In the genomic region with DNA sequence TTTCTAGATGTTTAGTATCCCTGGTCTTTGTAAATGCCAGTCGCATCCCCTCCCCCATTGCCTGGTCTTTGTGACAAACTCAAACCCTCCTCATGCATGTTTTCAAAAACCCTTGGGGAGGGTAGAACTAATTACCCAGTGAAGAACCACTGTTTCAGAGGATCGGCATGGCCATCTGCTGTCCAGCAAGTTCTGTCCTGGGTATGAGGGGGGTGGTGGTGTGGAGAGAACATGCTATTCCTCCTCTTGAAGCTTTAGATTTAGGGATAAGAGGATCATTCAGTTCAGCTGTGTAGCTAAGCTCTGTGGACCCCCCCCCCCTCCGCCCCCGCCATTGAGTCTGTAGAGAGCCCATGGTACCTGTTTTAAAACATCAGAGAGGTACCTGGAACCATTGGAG, we compare ENCODE assay signal across 17 cellular contexts. TPM values are rescaled to one million over a fixed set of nuclear protein-coding genes. Genes with fewer than 3 reads are reported as not detected.
DNase-seq lines count a peak whose midpoint lies in the region; ATAC-seq and TF ChIP-seq lines count a peak whose summit lies in the region.
"Had no signal": no experiment of that assay in that cellular context is flagged by ENCODE, and none has a peak within 500 bp of the region (broad histone marks: within the 10 kb centered on the region; RNA-seq: fewer than 3 reads in every experiment).

No MANE protein-coding gene starts in this region.

- no peak overlapping the region for H3K56ac ChIP-seq in mesendoderm (ENCODE audit: low read length)

- no peak overlapping the region for H3K4ac ChIP-seq in mesendoderm (ENCODE audit: low read depth, low read length)

- H3K4me3 ChIP-seq in CD4-positive, alpha-beta memory T cell (ENCODE audit: low read length in 2 of 2), result no peak overlapping the region
- H3K4me3 ChIP-seq in PC-9, result no peak overlapping the region
- no peak overlapping the region for H3K4me3 ChIP-seq in mesendoderm (ENCODE audit: low read length)
- H3K4me3 ChIP-seq: K562, SJCRH30 had no signal

- H3K4me1 ChIP-seq in CD4-positive, alpha-beta memory T cell (ENCODE audit: insufficient read depth, low read length), result peaks cover 67% of the 10 kb centered on the region
- H3K4me1 ChIP-seq in PC-9 (replicated peaks; ENCODE audit: insufficient read depth), result peaks cover 11% of the 10 kb centered on the region
- H3K4me1 ChIP-seq in mesendoderm (ENCODE audit: control insufficient read depth, low read depth, low read length), result peaks cover 2% of the 10 kb centered on the region
- H3K4me1 ChIP-seq: SJCRH30 had no signal

- no peak overlapping the region for H3K23ac ChIP-seq in mesendoderm (ENCODE audit: low read length)

- no peak overlapping the region for H2BK5ac ChIP-seq in mesendoderm (ENCODE audit: low read length)

- no peak overlapping the region for H2BK15ac ChIP-seq in mesendoderm (replicated peaks; ENCODE audit: low read depth)

- POLR2A ChIA-PET in CD4-positive, alpha-beta memory T cell (lab: Charles Lee; ENCODE audit: partially characterized antibody), result interaction anchor here (1.1 kb wide), 1 partner anchor 58 kb away, joined by 3 read pairs; no protein-coding TSS in a partner anchor
- POLR2A ChIA-PET in PC-9 (lab: Charles Lee; ENCODE audit: unreplicated experiment), result no interaction called here
- POLR2A ChIA-PET in naive thymus-derived CD8-positive, alpha-beta T cell (lab: Charles Lee), result interaction anchor here (0.6 to 2.0 kb wide), 3 partner anchors 77 to 175 kb away, joined by 3 to 6 read pairs (median 4); partner anchors contain the start of gene MAPK14

- no peak for TF ChIP-seq CTCF in PC-9 (conservative IDR thresholded peaks at IDR 0.05)

- no peaks in the 10 kb centered on the region for H3K9me2 ChIP-seq in PC-9 (ENCODE audit: insufficient read depth)

- H3K9me3 Mint-ChIP-seq in T-helper 2 cell treated with Interferon-gamma antibody and Interleukin-4, amounts not matched to agents 5 μg/mL and 100 μg/mL, for 36 hours, result peaks cover 6% of the 10 kb centered on the region
- H3K9me3 Mint-ChIP-seq in CD4-positive, alpha-beta memory T cell, result no peaks in the 10 kb centered on the region
- H3K9me3 Mint-ChIP-seq in naive thymus-derived CD8-positive, alpha-beta T cell, result no peaks in the 10 kb centered on the region

- peaks cover 74% of the 10 kb centered on the region for H3K79me2 ChIP-seq in PC-9 (ENCODE audit: low read depth)
- peaks cover 44% of the 10 kb centered on the region for H3K79me2 ChIP-seq in mesendoderm (ENCODE audit: control insufficient read depth, insufficient read depth, low read length)

- H3K4me3 Mint-ChIP-seq in T-helper 2 cell treated with Interferon-gamma antibody and Interleukin-4, amounts not matched to agents 5 μg/mL and 100 μg/mL, for 36 hours, result peak overlapping the region; percentile 16
- H3K4me3 Mint-ChIP-seq in CD4-positive, alpha-beta memory T cell, result peak overlapping the region in 7 of 8 donors; percentile 31 to 77 (median 70)
- peak overlapping the region in 9 of 10 donors; percentile 31 to 85 (median 71) for H3K4me3 Mint-ChIP-seq in naive thymus-derived CD8-positive, alpha-beta T cell
- H3K4me3 Mint-ChIP-seq: B cell had no signal

- no peak for DNase-seq in T-helper 2 cell treated with Interferon-gamma antibody and Interleukin-4, amounts not matched to agents 5 μg/mL and 100 μg/mL, for 36 hours (ENCODE audit: low spot score)
- DNase-seq in T-helper 2 cell (no peak), PC-9 (no peak), mesendoderm (no peak)
- no peak for DNase-seq in CD4-positive, alpha-beta memory T cell
- DNase-seq in naive thymus-derived CD8-positive, alpha-beta T cell, result no peak
- DNase-seq: MV-4-11, NCI-H187, NCI-H2227 treated with DMSO at 0.1 percent for 48 hours, NCI-H510A treated with DMSO at 0.1 percent for 48 hours, NCI-H774, SJCRH30 had no signal

- no peaks in the 10 kb centered on the region for H3K27me3 ChIP-seq in CD4-positive, alpha-beta memory T cell (ENCODE audit: insufficient read depth, low read length)
- H3K27me3 ChIP-seq in PC-9 (ENCODE audit: insufficient read depth, low read depth), result no peaks in the 10 kb centered on the region
- no peaks in the 10 kb centered on the region for H3K27me3 ChIP-seq in mesendoderm (ENCODE audit: insufficient read depth, low read length, poor library complexity)
- H3K27me3 ChIP-seq: SJCRH30 had no signal

- intact Hi-C loops in CD4-positive, alpha-beta memory T cell (cut with micrococcal nuclease), result no loop called here
- intact Hi-C loops in PC-9 (cut with micrococcal nuclease; ENCODE audit: unreplicated experiment), result no loop called here

- WGBS in mesendoderm (ENCODE audit: extremely low coverage, insufficient coverage, low lambda C conversion rate), result no CpG with 5 or more reads among the region's 4 CpGs

- peaks cover 12% of the 10 kb centered on the region for H3K36me3 ChIP-seq in CD4-positive, alpha-beta memory T cell (ENCODE audit: insufficient read depth, low read length)
- peaks cover 39% of the 10 kb centered on the region for H3K36me3 ChIP-seq in PC-9 (ENCODE audit: low read depth)
- peaks cover 16% of the 10 kb centered on the region for H3K36me3 ChIP-seq in mesendoderm (ENCODE audit: control insufficient read depth, insufficient read depth, low read length)

- peaks cover 62% of the 10 kb centered on the region for H3K4me1 Mint-ChIP-seq in T-helper 2 cell treated with Interferon-gamma antibody and Interleukin-4, amounts not matched to agents 5 μg/mL and 100 μg/mL, for 36 hours (ENCODE audit: low read depth)
- H3K4me1 Mint-ChIP-seq in CD4-positive, alpha-beta memory T cell, result peaks cover 55 to 90% (median 74%) of the 10 kb centered on the region in 4 donors
- peaks cover 53 to 94% (median 90%) of the 10 kb centered on the region in 4 donors for H3K4me1 Mint-ChIP-seq in naive thymus-derived CD8-positive, alpha-beta T cell

- no peak overlapping the region for H3K18ac ChIP-seq in mesendoderm (ENCODE audit: low read length)

- no peaks in the 10 kb centered on the region for H3K9me3 ChIP-seq in CD4-positive, alpha-beta memory T cell (ENCODE audit: control insufficient read depth in 1 of 2, low read length in 2 of 2)
- no peaks in the 10 kb centered on the region for H3K9me3 ChIP-seq in PC-9 (ENCODE audit: insufficient read depth, low read depth)
- H3K9me3 ChIP-seq: SJCRH30 had no signal

- H2AK5ac ChIP-seq in mesendoderm (ENCODE audit: low read length), result no peak overlapping the region

- H2AFZ ChIP-seq in PC-9, result no peak overlapping the region

- no peak overlapping the region for H2BK120ac ChIP-seq in mesendoderm (ENCODE audit: low read depth, low read length)

- no peak for ATAC-seq in naive thymus-derived CD8-positive, alpha-beta T cell
- ATAC-seq in HG03342 (IDR thresholded peaks at IDR 0.05; ENCODE audit: unreplicated experiment) (no peak), GM21515 (IDR thresholded peaks at IDR 0.05; ENCODE audit: unreplicated experiment) (no peak)
- ATAC-seq: K562 had no signal

- no peaks in the 10 kb centered on the region for H3F3A ChIP-seq in PC-9 (ENCODE audit: insufficient read depth, low read depth)

- CTCF ChIA-PET in CD4-positive, alpha-beta memory T cell (lab: Charles Lee; ENCODE audit: partially characterized antibody), result no interaction called here
- CTCF ChIA-PET in PC-9 (lab: Charles Lee), result no interaction called here

- H3K27ac ChIP-seq in CD4-positive, alpha-beta memory T cell (ENCODE audit: low read depth, low read length), result no peak overlapping the region
- H3K27ac ChIP-seq in PC-9, result no peak overlapping the region
- no peak overlapping the region for H3K27ac ChIP-seq in mesendoderm (ENCODE audit: low read depth, low read length)
- H3K27ac ChIP-seq: 22Rv1, SJCRH30 had no signal

- no peak overlapping the region for H4K5ac ChIP-seq in mesendoderm (ENCODE audit: low read length)

- peaks cover 58% of the 10 kb centered on the region for H4K20me1 ChIP-seq in PC-9 (ENCODE audit: insufficient read depth)

- H4K8ac ChIP-seq in mesendoderm (ENCODE audit: low read depth, low read length), result no peak overlapping the region

- H3K27ac Mint-ChIP-seq in T-helper 2 cell treated with Interferon-gamma antibody and Interleukin-4, amounts not matched to agents 5 μg/mL and 100 μg/mL, for 36 hours, result no peak overlapping the region
- H3K27ac Mint-ChIP-seq in CD4-positive, alpha-beta memory T cell, result peak overlapping the region in 5 of 7 donors; percentile 12 to 91 (median 68)
- peak overlapping the region in 4 of 10 donors; percentile 41 to 87 (median 76) for H3K27ac Mint-ChIP-seq in naive thymus-derived CD8-positive, alpha-beta T cell
- H3K27ac Mint-ChIP-seq: B cell had no signal

- H3K36me3 Mint-ChIP-seq in T-helper 2 cell treated with Interferon-gamma antibody and Interleukin-4, amounts not matched to agents 5 μg/mL and 100 μg/mL, for 36 hours (ENCODE audit: low read depth), result peaks cover 70% of the 10 kb centered on the region
- H3K36me3 Mint-ChIP-seq in CD4-positive, alpha-beta memory T cell, result peaks cover 46 to 49% of the 10 kb centered on the region in 2 donors
- peaks cover 13 to 28% (median 19%) of the 10 kb centered on the region in 3 donors for H3K36me3 Mint-ChIP-seq in naive thymus-derived CD8-positive, alpha-beta T cell

- peak overlapping the region; percentile 16; the same call in 1 of the 2 replicates for H3K4me2 ChIP-seq in PC-9
- H3K4me2 ChIP-seq in mesendoderm (ENCODE audit: low read length), result no peak overlapping the region

- H3K9ac ChIP-seq in mesendoderm (ENCODE audit: low read length), result no peak overlapping the region

- BruUV-seq in PC-9 (replicated peaks; lab: Mats Ljungman, UMichigan), result no TSS peak

- H3K79me1 ChIP-seq in mesendoderm (ENCODE audit: low read length), result peaks cover 51% of the 10 kb centered on the region

- H3K27me3 Mint-ChIP-seq in T-helper 2 cell treated with Interferon-gamma antibody and Interleukin-4, amounts not matched to agents 5 μg/mL and 100 μg/mL, for 36 hours (ENCODE audit: low read depth), result no peaks in the 10 kb centered on the region
- H3K27me3 Mint-ChIP-seq in CD4-positive, alpha-beta memory T cell, result no peaks in the 10 kb centered on the region
- H3K27me3 Mint-ChIP-seq in naive thymus-derived CD8-positive, alpha-beta T cell, result no peaks in the 10 kb centered on the region
- H3K27me3 Mint-ChIP-seq: B cell had no signal

RNA-seq across cellular contexts. Expression of gene BRPF3, which starts 5.6 kb away (rescaled TPM):
- 10 to 100 TPM; 36.2 to 36.7 TPM for total RNA-seq in CD4-positive, alpha-beta memory T cell
- 1 to 10 TPM; 1.8 to 7.9 TPM for polyA plus RNA-seq in CD4-positive, alpha-beta memory T cell
- total RNA-seq in PC-9 (2021), result 27.3 and 32.3 TPM in 2 replicates
- 10 to 100 TPM; 35.9 to 38.6 TPM for total RNA-seq in naive thymus-derived CD8-positive, alpha-beta T cell
- 1 to 10 TPM; 3.5 to 8.4 (median 3.9) TPM for polyA plus RNA-seq in naive thymus-derived CD8-positive, alpha-beta T cell
- polyA plus RNA-seq in mesendoderm (2013, experiment 1 of 2), result 30.7 TPM
- polyA plus RNA-seq in mesendoderm (2013, experiment 2 of 2), result 29.2 TPM

Comparison
In these comparisons a context has a peak if more than half of its experiments do, and no peak if none do; other contexts are left out.
1. H3K4me3 Mint-ChIP-seq: peak in every context shown above with its lines; median percentile 71 in naive thymus-derived CD8-positive, alpha-beta T cell; 70 in CD4-positive, alpha-beta memory T cell; 16 in T-helper 2 cell treated with Interferon-gamma antibody and Interleukin-4, amounts not matched to agents 5 μg/mL and 100 μg/mL, for 36 hours.